In the genomic region with DNA sequence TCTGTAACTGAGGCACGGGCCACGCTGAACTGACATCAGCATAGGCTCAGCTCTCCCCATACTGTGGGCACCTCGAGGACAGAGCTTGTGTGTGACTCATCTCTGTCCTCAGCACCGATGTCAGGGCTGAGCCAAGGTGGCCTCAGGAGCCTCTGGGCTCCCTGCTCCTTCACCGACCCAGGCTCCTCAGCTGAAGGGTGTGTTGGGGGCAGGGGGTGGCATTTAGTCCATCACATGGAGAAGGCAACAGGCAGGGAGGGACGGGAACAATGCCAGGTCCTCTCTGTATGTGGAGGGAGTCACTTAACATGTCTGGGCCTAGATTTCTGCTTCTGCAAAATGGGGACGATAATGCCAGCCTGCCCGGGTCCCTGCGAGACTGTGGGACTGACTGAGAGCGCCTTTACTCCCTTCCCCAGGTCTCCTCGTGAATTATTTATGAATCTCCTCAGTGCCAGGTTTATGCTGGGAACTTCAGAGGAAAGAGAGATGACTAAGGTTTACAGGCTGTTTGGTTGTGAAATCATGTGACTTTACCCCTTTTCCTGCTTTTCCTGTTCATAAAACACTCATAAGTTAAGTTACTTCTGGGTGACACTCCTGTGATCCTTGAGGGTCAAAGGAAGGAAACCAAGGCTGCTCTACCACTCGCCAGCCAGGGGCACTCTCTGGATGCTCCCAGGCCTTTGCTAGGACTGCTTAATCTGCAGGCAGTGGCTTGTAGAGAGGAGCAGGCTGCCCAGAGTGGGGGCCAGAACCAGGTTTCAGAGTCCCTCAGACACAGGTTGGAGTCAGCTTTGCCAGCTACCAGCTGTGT, we compare ENCODE assay signal across 9 cellular contexts. TPM values are rescaled to one million over a fixed set of nuclear protein-coding genes. Genes with fewer than 3 reads are reported as not detected.
DNase-seq lines count a peak whose midpoint lies in the region; ATAC-seq and TF ChIP-seq lines count a peak whose summit lies in the region.
"Had no signal": no experiment of that assay in that cellular context is flagged by ENCODE, and none has a peak within 500 bp of the region (broad histone marks: within the 10 kb centered on the region; RNA-seq: fewer than 3 reads in every experiment).

No MANE protein-coding gene starts in this region.

- H3K9me3 ChIP-seq in fibroblast of lung (ENCODE audit: control insufficient read depth, insufficient read depth, low read depth, low read length): no peaks in the 10 kb centered on the region
- H3K9me3 ChIP-seq: neutrophil had no signal

- peak; percentile 79 for DNase-seq in GM03348 (ENCODE audit: low spot score)
- DNase-seq in fibroblast of lung (ENCODE audit: low read depth in 2 of 2): peak; percentile 77 to 84
- no peak for DNase-seq in activated effector memory CD4-positive, alpha-beta T cell treated with Interleukin-2 at 50 U/mL for 16 hours
- DNase-seq in mesenteric fat pad (ENCODE audit: low spot score): no peak

- no peak overlapping the region for H3K4me3 ChIP-seq in fibroblast of lung (replicated peaks in 1 of 4; ENCODE audit: control extremely low read depth in 1 of 4, insufficient read depth in 1 of 4, low read depth in 3 of 4, low read length in 4 of 4)
- H3K4me3 ChIP-seq in skin epidermis: no peak overlapping the region

- H3K27me3 ChIP-seq in fibroblast of lung (ENCODE audit: control insufficient read depth, insufficient read depth, low read length): no peaks in the 10 kb centered on the region
- H3K27me3 ChIP-seq: neutrophil had no signal

- no peaks in the 10 kb centered on the region for H4K20me1 ChIP-seq in fibroblast of lung (ENCODE audit: control insufficient read depth, extremely low read depth, insufficient read depth, low read length)

- TF ChIP-seq CTCF in fibroblast of lung (conservative IDR thresholded peaks at IDR 0.05 in 1 of 2, IDR thresholded peaks at IDR 0.05 in 1 of 2; ENCODE audit: low read depth in 1 of 2, low read length in 2 of 2): no peak

- ATAC-seq in GM21786 (IDR thresholded peaks at IDR 0.05; ENCODE audit: unreplicated experiment): no peak
- no peak for ATAC-seq in GM18868 (IDR thresholded peaks at IDR 0.05; ENCODE audit: unreplicated experiment)

- peak overlapping the region; percentile 54 for H3K4me2 ChIP-seq in fibroblast of lung (ENCODE audit: extremely low read depth, insufficient read depth, low read length)

- no peaks in the 10 kb centered on the region for H3K79me2 ChIP-seq in fibroblast of lung (ENCODE audit: control insufficient read depth, insufficient read depth, low read length)

- H3K27ac ChIP-seq in fibroblast of lung (ENCODE audit: insufficient read depth, low read length): peak overlapping the region; percentile 62
- H3K27ac ChIP-seq in skin epidermis: peak overlapping the region; percentile 14 to 84 (median 69)
- H3K27ac ChIP-seq: neutrophil had no signal

- H3K9ac ChIP-seq in fibroblast of lung (ENCODE audit: insufficient read depth, low read length): peak overlapping the region; percentile 39

- peaks cover 10% of the 10 kb centered on the region for H3K4me1 ChIP-seq in fibroblast of lung (ENCODE audit: control insufficient read depth, extremely low read depth, insufficient read depth, low read length)

- H3K36me3 ChIP-seq in fibroblast of lung (ENCODE audit: control insufficient read depth, insufficient read depth, low read length): no peaks in the 10 kb centered on the region
- H3K36me3 ChIP-seq: neutrophil had no signal

- peak overlapping the region; percentile 91 for H2AFZ ChIP-seq in fibroblast of lung (ENCODE audit: low read length)

TF ChIP-seq in PFSK-1, 5 proteins besides CTCF, POLR2A, EP300 and RAD21:
- TF ChIP-seq TAF1 (IDR thresholded peaks at IDR 0.05; ENCODE audit: borderline replicate concordance, insufficient read depth, low read length): 0 out of 2 replicates have a peak, but pooled peaks have one; percentile 17
- no peak for TF ChIP-seq POLR2AphosphoS5 (IDR thresholded peaks at IDR 0.05; ENCODE audit: low read depth, low read length)
- TF ChIP-seq FOXP2 (optimal IDR thresholded peaks at IDR 0.05; ENCODE audit: borderline replicate concordance, extremely low read depth, extremely low read length, insufficient read depth): no peak
- no peak for TF ChIP-seq SIN3A (IDR thresholded peaks at IDR 0.05; ENCODE audit: borderline replicate concordance, insufficient read depth, low read length)
- no peak for TF ChIP-seq REST (IDR thresholded peaks at IDR 0.05; ENCODE audit: insufficient read depth in 1 of 2, low read depth in 2 of 2, low read length in 2 of 2)
TF ChIP-seq in PFSK-1: peak in this region for 1.

RNA-seq across cellular contexts. Expression of gene TTC39A, which starts 16.2 kb away (rescaled TPM):
- 19.6 TPM for polyA plus RNA-seq in PFSK-1 (2012; ENCODE audit: insufficient read length, low read depth)
- total RNA-seq in fibroblast of lung: 0.51 and 1.5 TPM in 2 replicates
- polyA plus RNA-seq in fibroblast of lung: 0.28 and 0.72 TPM in 2 replicates
- polyA plus RNA-seq in fibroblast of lung (2012): 0.41 and 0.50 TPM in 2 replicates
- not detected in 2 replicates for polyA minus RNA-seq in fibroblast of lung (ENCODE audit: low replicate concordance)
- 0.45 TPM for total RNA-seq in mesenteric fat pad

Comparison
In these comparisons a context has a peak if more than half of its experiments do, and no peak if none do; other contexts are left out.
1. DNase-seq: peak in GM03348 (single experiment) and fibroblast of lung (2 of 2); none in activated effector memory CD4-positive, alpha-beta T cell treated with Interleukin-2 at 50 U/mL for 16 hours (single experiment) and mesenteric fat pad (single experiment).